ENCODE assay signal across 8 cellular contexts in the genomic region with DNA sequence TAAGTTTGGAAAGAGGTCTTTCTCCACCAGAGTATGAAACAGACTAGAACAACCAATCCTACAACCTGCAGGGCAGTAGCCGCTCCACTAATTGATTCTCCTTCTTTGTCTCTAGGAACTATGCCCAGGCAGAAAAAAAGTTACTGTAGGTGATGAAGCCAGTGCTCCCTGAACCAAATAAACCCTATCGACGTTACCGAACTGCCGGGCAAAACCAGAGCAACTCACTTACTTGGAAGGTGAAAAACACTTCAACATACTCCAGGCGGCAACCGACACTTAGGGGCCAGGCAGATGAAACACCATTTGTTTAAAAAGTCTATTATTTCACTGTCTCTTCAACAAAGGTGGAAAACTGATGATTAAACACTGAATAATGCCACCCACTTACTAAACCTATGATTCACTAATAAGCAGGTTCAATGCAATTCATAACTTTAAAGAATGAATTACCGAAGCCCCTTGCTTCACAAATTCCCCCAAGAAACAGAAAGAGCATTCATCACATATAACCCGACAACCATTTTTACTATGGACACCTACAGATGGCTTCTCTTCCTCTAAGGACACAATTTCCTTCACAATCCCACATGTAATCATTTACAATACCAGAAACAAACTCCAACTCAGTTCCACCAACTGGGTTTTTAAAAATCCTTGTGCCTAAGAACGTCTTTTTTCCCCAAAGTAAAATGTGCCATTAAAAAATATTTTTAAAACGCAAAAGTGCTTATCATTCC. TPM values are rescaled to one million over a fixed set of nuclear protein-coding genes. Genes with fewer than 3 reads are reported as not detected.
DNase-seq lines count a peak whose midpoint lies in the region; ATAC-seq, FAIRE-seq and TF ChIP-seq lines count a peak whose summit lies in the region.

No MANE protein-coding gene starts in this region.

- H3K27ac ChIP-seq in RWPE1 (no peak overlapping the region), tibial artery (peak overlapping the region; percentile 98)

- DNase-seq in H7 (peak; percentile 20), RWPE1 (ENCODE audit: low spot score) (peak; percentile 33), bronchial epithelial cell (ENCODE audit: low read depth) (peak; percentile 84), mesothelial cell of epicardium (ENCODE audit: low spot score in 2 of 2, unreplicated experiment in 2 of 2) (no peak), tibial artery (no peak), HEK293T (ENCODE audit: extremely low spot score) (no peak), NCI-H2227 (lab: John Stamatoyannopoulos, UW; ENCODE audit: unreplicated experiment) (no peak)

- H3K9me3 ChIP-seq in tibial artery = no peaks in the 10 kb centered on the region

- H3K27ac Mint-ChIP-seq in mesothelial cell of epicardium = peak overlapping the region; percentile 96

- intact Hi-C loops in tibial artery (cut with DNase I; ENCODE audit: low total_unique reads) = loop anchor here (10.0 kb wide), 2 partner anchors 92 to 678 kb away; a partner anchor contains a TSS

- no peaks in the 10 kb centered on the region for H3K27me3 Mint-ChIP-seq in mesothelial cell of epicardium (ENCODE audit: low read depth)

- H3K4me3 Mint-ChIP-seq in mesothelial cell of epicardium = peak overlapping the region; percentile 83

- H3K36me3 ChIP-seq in H7 (replicated peaks; ENCODE audit: control insufficient read depth, insufficient read depth, low read length) (no peaks in the 10 kb centered on the region), bronchial epithelial cell (ENCODE audit: control insufficient read depth, insufficient read depth, low read length) (no peaks in the 10 kb centered on the region), tibial artery (no peaks in the 10 kb centered on the region)

- H3K36me3 Mint-ChIP-seq in mesothelial cell of epicardium = no peaks in the 10 kb centered on the region

- H3K4me1 Mint-ChIP-seq in mesothelial cell of epicardium = peaks cover 54% of the 10 kb centered on the region

- H3K4me3 ChIP-seq in H7 (ENCODE audit: insufficient read depth, low read depth, low read length) (peak overlapping the region; percentile 70), bronchial epithelial cell (ENCODE audit: low read depth, low read length) (peak overlapping the region; percentile 62), tibial artery (peak overlapping the region; percentile 69 to 85)

- ATAC-seq in HG03354 (IDR thresholded peaks at IDR 0.05; ENCODE audit: poor library complexity, severe bottlenecking, unreplicated experiment) = no peak

- TF ChIP-seq CTCF in RWPE1 (conservative IDR thresholded peaks at IDR 0.05; ENCODE audit: low read depth) (no peak), bronchial epithelial cell (IDR thresholded peaks at IDR 0.05; ENCODE audit: insufficient read depth, low read length, severe bottlenecking) (no peak), mesothelial cell of epicardium (IDR thresholded peaks at IDR 0.05; ENCODE audit: unreplicated experiment) (no peak), tibial artery (IDR thresholded peaks at IDR 0.05) (no peak)

- FAIRE-seq in bronchial epithelial cell (lab: Jason Lieb, UNC) = no peak

- no peaks in the 10 kb centered on the region for H3K9me3 Mint-ChIP-seq in mesothelial cell of epicardium

- POLR2A ChIA-PET in RWPE1 (lab: Yijun Ruan, JAX; ENCODE audit: low non-redundant PET) = no interaction called here
- POLR2A ChIA-PET in HEK293T (lab: Yijun Ruan, JAX) = interaction anchor here (1.4 kb wide), 1 partner anchor 65 kb away, joined by 3 read pairs; no protein-coding TSS in a partner anchor

- no peaks in the 10 kb centered on the region; the same call in 1 of the 2 replicates for H3K27me3 ChIP-seq in H7 (ENCODE audit: control insufficient read depth, insufficient read depth, low read length)
- H3K27me3 ChIP-seq in bronchial epithelial cell (ENCODE audit: control insufficient read depth, insufficient read depth, low read length) = no peaks in the 10 kb centered on the region
- no peaks in the 10 kb centered on the region for H3K27me3 ChIP-seq in tibial artery

- CTCF ChIA-PET in RWPE1 (lab: Yijun Ruan, JAX) = interaction anchor here (0.6 kb wide), 1 partner anchor 85 kb away, joined by 3 read pairs; no protein-coding TSS in a partner anchor
- CTCF ChIA-PET in HEK293T (lab: Yijun Ruan, JAX) = no interaction called here

- H3K4me1 ChIP-seq in tibial artery = peaks cover 0 to 52% (median 27%) of the 10 kb centered on the region in 4 donors

TF ChIP-seq in HEK293T, 16 proteins besides CTCF, POLR2A, EP300 and RAD21:
- TF ChIP-seq, protein P1, sequence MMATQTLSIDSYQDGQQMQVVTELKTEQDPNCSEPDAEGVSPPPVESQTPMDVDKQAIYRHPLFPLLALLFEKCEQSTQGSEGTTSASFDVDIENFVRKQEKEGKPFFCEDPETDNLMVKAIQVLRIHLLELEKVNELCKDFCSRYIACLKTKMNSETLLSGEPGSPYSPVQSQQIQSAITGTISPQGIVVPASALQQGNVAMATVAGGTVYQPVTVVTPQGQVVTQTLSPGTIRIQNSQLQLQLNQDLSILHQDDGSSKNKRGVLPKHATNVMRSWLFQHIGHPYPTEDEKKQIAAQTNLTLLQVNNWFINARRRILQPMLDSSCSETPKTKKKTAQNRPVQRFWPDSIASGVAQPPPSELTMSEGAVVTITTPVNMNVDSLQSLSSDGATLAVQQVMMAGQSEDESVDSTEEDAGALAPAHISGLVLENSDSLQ (IDR thresholded peaks at IDR 0.05) = no peak
- no peak for TF ChIP-seq ZNF384 (IDR thresholded peaks at IDR 0.05)
- TF ChIP-seq SP1 (IDR thresholded peaks at IDR 0.05) = no peak
- no peak for TF ChIP-seq L3MBTL2 (conservative IDR thresholded peaks at IDR 0.05)
- TF ChIP-seq SUZ12 (IDR thresholded peaks at IDR 0.05) = no peak
- no peak for TF ChIP-seq FOXA1 (IDR thresholded peaks at IDR 0.05)
- no peak for TF ChIP-seq LEF1 (IDR thresholded peaks at IDR 0.05; ENCODE audit: borderline replicate concordance)
- TF ChIP-seq CTBP1 (IDR thresholded peaks at IDR 0.05; ENCODE audit: borderline replicate concordance) = no peak
- TF ChIP-seq FOXM1 (IDR thresholded peaks at IDR 0.05; ENCODE audit: borderline replicate concordance) = no peak
- TF ChIP-seq ARNT (IDR thresholded peaks at IDR 0.05) = no peak
- no peak for TF ChIP-seq HDGF (IDR thresholded peaks at IDR 0.05; ENCODE audit: borderline replicate concordance)

RNA-seq across cellular contexts. Expression of a gene that starts 1.5 kb away (rescaled TPM):
- total RNA-seq in H7 (2014; rRNA removed; shearing (Covaris generic)) = 16.6 and 17.5 TPM in 2 replicates
- total RNA-seq in bronchial epithelial cell = 48.8 and 64.0 TPM in 2 replicates
- total RNA-seq in mesothelial cell of epicardium = 86.4 to 104 TPM (median 92.8 TPM) in 3 replicates

Comparison
In these comparisons a context has a peak if more than half of its experiments do, and no peak if none do; other contexts are left out.
1. DNase-seq: peak in H7 (single experiment), RWPE1 (single experiment) and bronchial epithelial cell (single experiment); none in mesothelial cell of epicardium (0 of 2), tibial artery (0 of 2), HEK293T (single experiment) and NCI-H2227 (single experiment).
2. Peak in every context shown above with its lines, with median percentiles within 50 percentile points of each other: H3K4me3 ChIP-seq.